12 cellular contexts compared by ENCODE assay signal in the genomic region with DNA sequence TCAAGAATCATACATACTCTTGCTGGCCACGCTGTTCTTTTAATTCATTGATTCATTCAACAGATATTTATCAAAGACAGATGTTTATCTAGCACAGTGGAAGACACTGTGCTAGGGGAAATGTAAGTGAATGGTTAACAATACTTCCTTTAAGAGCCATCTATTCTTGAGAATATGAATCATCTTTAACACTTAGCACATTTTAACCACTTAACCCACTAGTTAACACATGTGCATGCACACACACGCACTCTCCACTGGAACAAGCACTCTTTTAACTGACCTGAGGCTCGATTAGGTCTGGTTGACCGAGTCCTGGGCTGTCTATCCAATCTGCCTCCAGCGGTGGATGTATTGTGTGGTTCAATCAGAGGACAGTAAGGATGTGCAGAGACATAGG. TPM values are rescaled to one million over a fixed set of nuclear protein-coding genes. Genes with fewer than 3 reads are reported as not detected.
DNase-seq lines count a peak whose midpoint lies in the region; ATAC-seq and TF ChIP-seq lines count a peak whose summit lies in the region.
"Had no signal": no experiment of that assay in that cellular context is flagged by ENCODE, and none has a peak within 500 bp of the region (broad histone marks: within the 10 kb centered on the region; RNA-seq: fewer than 3 reads in every experiment).

No MANE protein-coding gene starts in this region.

- no peaks in the 10 kb centered on the region for H3K4me1 ChIP-seq in effector memory CD4-positive, alpha-beta T cell (ENCODE audit: control insufficient read depth, insufficient read depth, low read length, poor library complexity, severe bottlenecking)

- no peaks in the 10 kb centered on the region for H3K36me3 Mint-ChIP-seq in CD4-positive, alpha-beta T cell (ENCODE audit: low read depth)
- H3K36me3 Mint-ChIP-seq in WTC11 = no peaks in the 10 kb centered on the region

- no peaks in the 10 kb centered on the region for H3K9me3 ChIP-seq in CD4-positive, alpha-beta T cell (ENCODE audit: control insufficient read depth, low read length)
- H3K9me3 ChIP-seq in effector memory CD4-positive, alpha-beta T cell (ENCODE audit: control insufficient read depth, low read length) = no peaks in the 10 kb centered on the region

- H3K4me3 Mint-ChIP-seq in CD4-positive, alpha-beta T cell = no peak overlapping the region
- H3K4me3 Mint-ChIP-seq in WTC11 = no peak overlapping the region

- no peaks in the 10 kb centered on the region for H3K9me3 Mint-ChIP-seq in CD4-positive, alpha-beta T cell
- H3K9me3 Mint-ChIP-seq in WTC11 = 0 out of 2 replicates have a peak, but pooled peaks cover under 1% of the 10 kb centered on the region

- intact Hi-C loops in CD4-positive, alpha-beta T cell (cut with DNase I, micrococcal nuclease) = no loop called here

- no peaks in the 10 kb centered on the region for H3K4me1 Mint-ChIP-seq in CD4-positive, alpha-beta T cell (ENCODE audit: low read depth)
- H3K4me1 Mint-ChIP-seq in WTC11 = no peaks in the 10 kb centered on the region

- H3K27ac ChIP-seq in CD4-positive, alpha-beta T cell (ENCODE audit: low read depth, low read length) = no peak overlapping the region
- H3K27ac ChIP-seq in effector memory CD4-positive, alpha-beta T cell (ENCODE audit: insufficient read depth, low read length, poor library complexity, severe bottlenecking) = no peak overlapping the region

- CTCF ChIA-PET in CD4-positive, alpha-beta T cell (lab: Charles Lee) = no interaction called here
- CTCF ChIA-PET in WTC11 (lab: Charles Lee) = no interaction called here

- H3K36me3 ChIP-seq in effector memory CD4-positive, alpha-beta T cell (ENCODE audit: control insufficient read depth, insufficient read depth, low read length) = no peaks in the 10 kb centered on the region

- H3K27ac Mint-ChIP-seq in CD4-positive, alpha-beta T cell = no peak overlapping the region
- H3K27ac Mint-ChIP-seq in WTC11 = no peak overlapping the region

- peaks cover 4% of the 10 kb centered on the region for H3K27me3 Mint-ChIP-seq in CD4-positive, alpha-beta T cell
- no peaks in the 10 kb centered on the region; the same call in 1 of the 2 replicates for H3K27me3 Mint-ChIP-seq in WTC11 (ENCODE audit: low read depth)

- no peaks in the 10 kb centered on the region for H3K27me3 ChIP-seq in CD4-positive, alpha-beta T cell (ENCODE audit: control insufficient read depth, insufficient read depth, low read length)
- no peaks in the 10 kb centered on the region for H3K27me3 ChIP-seq in effector memory CD4-positive, alpha-beta T cell (replicated peaks; ENCODE audit: control insufficient read depth, insufficient read depth, low read length, poor library complexity, severe bottlenecking)

- TF ChIP-seq CTCF in fibroblast of the aortic adventitia (IDR thresholded peaks at IDR 0.05; ENCODE audit: insufficient read depth, low read length) = no peak
- no peak for TF ChIP-seq CTCF in CD4-positive, alpha-beta T cell (IDR thresholded peaks at IDR 0.05)
- no peak for TF ChIP-seq CTCF in WTC11 (IDR thresholded peaks at IDR 0.05)

- DNase-seq in fibroblast of the aortic adventitia (ENCODE audit: low read depth) = peak; percentile 14
- DNase-seq in CD4-positive, alpha-beta T cell = no peak
- DNase-seq in WTC11 (ENCODE audit: low spot score) = no peak
- no peak for DNase-seq in effector memory CD4-positive, alpha-beta T cell
- DNase-seq in NCI-H1048 (lab: John Stamatoyannopoulos, UW) = no peak
- DNase-seq: DMS79 treated with DMSO at 0.1 percent for 48 hours, NCI-H2227 treated with DMSO at 0.1 percent for 48 hours had no signal

- no peak for TF ChIP-seq POLR2A in GM18505 (IDR thresholded peaks at IDR 0.05; ENCODE audit: borderline replicate concordance, extremely low read depth, insufficient read depth, insufficient read length)

- H3K4me3 ChIP-seq in fibroblast of the aortic adventitia (ENCODE audit: low read depth, low read length) = no peak overlapping the region
- no peak overlapping the region for H3K4me3 ChIP-seq in effector memory CD4-positive, alpha-beta T cell (ENCODE audit: insufficient read depth, low read depth, low read length, poor library complexity, severe bottlenecking)

- peak; percentile 81 for ATAC-seq in GM18505 (IDR thresholded peaks at IDR 0.05; ENCODE audit: unreplicated experiment)
- ATAC-seq in GM21529 (IDR thresholded peaks at IDR 0.05; ENCODE audit: unreplicated experiment) = peak; percentile 76
- ATAC-seq in HG03571 (IDR thresholded peaks at IDR 0.05; ENCODE audit: unreplicated experiment) = peak; percentile 98
- ATAC-seq in CD4-positive, alpha-beta T cell (ENCODE audit: poor library complexity) = no peak
- no peak for ATAC-seq in WTC11

- POLR2A ChIA-PET in CD4-positive, alpha-beta T cell (lab: Charles Lee) = no interaction called here
- POLR2A ChIA-PET in WTC11 (lab: Charles Lee) = no interaction called here

TF ChIP-seq in WTC11, 78 proteins besides CTCF, POLR2A, EP300 and RAD21:
- TF ChIP-seq JAZF1 (CRISPR knock-in tag; IDR thresholded peaks at IDR 0.05) (no peak), ETV6 (CRISPR knock-in tag; IDR thresholded peaks at IDR 0.05) (no peak), NFE2L1 (CRISPR knock-in tag; IDR thresholded peaks at IDR 0.05) (no peak), ESRRA (CRISPR knock-in tag; IDR thresholded peaks at IDR 0.05; ENCODE audit: borderline replicate concordance) (no peak), ZNF138 (CRISPR knock-in tag; conservative IDR thresholded peaks at IDR 0.05) (no peak)

RNA-seq across cellular contexts. Expression of gene LMNTD1, which starts 34.6 kb away (rescaled TPM):
- total RNA-seq in fibroblast of the aortic adventitia (ENCODE audit: low replicate concordance) (1.3 TPM in 1 of 2 replicates, not detected in the other), WTC11 (2021) (not detected in 3 replicates)
- total RNA-seq in CD4-positive, alpha-beta T cell = not detected
- total RNA-seq: chondrocyte, liver had no signal

Comparison
In these comparisons a context has a peak if more than half of its experiments do, and no peak if none do; other contexts are left out.
1. ATAC-seq: peak in GM18505 (single experiment), GM21529 (single experiment) and HG03571 (single experiment); none in CD4-positive, alpha-beta T cell (single experiment) and WTC11 (single experiment).